8 cellular contexts compared by ENCODE assay signal in the genomic region with DNA sequence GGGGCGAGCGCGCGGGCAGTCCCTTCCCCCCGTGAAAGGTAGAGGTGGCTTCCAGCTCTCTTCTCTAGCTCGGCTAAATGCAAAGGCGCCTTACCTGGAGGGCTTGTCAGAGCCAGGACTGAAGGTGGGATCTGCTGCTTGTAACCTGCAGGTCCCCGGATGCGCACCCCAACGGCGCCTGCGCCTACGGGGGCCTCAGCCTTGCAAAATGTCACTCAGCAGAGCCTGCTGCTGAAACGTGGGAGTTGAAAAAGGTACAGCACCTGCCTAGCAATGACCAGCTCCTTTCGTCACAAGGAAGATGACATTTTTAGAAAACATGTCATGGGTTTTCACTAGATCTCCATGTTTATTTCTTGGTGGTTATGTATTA. TPM values are rescaled to one million over a fixed set of nuclear protein-coding genes. Genes with fewer than 3 reads are reported as not detected.
A peak's percentile ranks its signal among the peaks of the same experiment; 100 is the strongest.
DNase-seq lines count a peak whose midpoint lies in the region; ATAC-seq and TF ChIP-seq lines count a peak whose summit lies in the region.

No MANE protein-coding gene starts in this region.

- ATAC-seq in GM21447 (IDR thresholded peaks at IDR 0.05; ENCODE audit: unreplicated experiment) = peak; percentile 36
- ATAC-seq in SK-N-SH treated with all-trans-retinoic acid at 6 μM for 48 hours = peak; percentile 42
- peak; percentile 47 for ATAC-seq in activated naive CD8-positive, alpha-beta T cell treated with anti-CD3 and anti-CD28 coated beads, Interleukin-2, amount 50 U/mL, for 24 hours

- H3K27me3 Mint-ChIP-seq in activated naive CD8-positive, alpha-beta T cell treated with anti-CD3 and anti-CD28 coated beads, Interleukin-2, amount 50 U/mL, for 24 hours = no peaks in the 10 kb centered on the region

- H3K4me3 ChIP-seq in HUES48 (ENCODE audit: low read depth, low read length) (peak overlapping the region; percentile 82), skeletal muscle satellite cell (ENCODE audit: low read length) (peak overlapping the region; percentile 98)

- peaks cover 16% of the 10 kb centered on the region for H3K36me3 Mint-ChIP-seq in activated naive CD8-positive, alpha-beta T cell treated with anti-CD3 and anti-CD28 coated beads, Interleukin-2, amount 50 U/mL, for 24 hours (ENCODE audit: low read depth)

- H3K27ac Mint-ChIP-seq in activated naive CD8-positive, alpha-beta T cell treated with anti-CD3 and anti-CD28 coated beads, Interleukin-2, amount 50 U/mL, for 24 hours = peak overlapping the region; percentile 93

- peak overlapping the region; percentile 94 for H3K27ac ChIP-seq in HUES48 (ENCODE audit: low read depth, low read length)

- H3K9ac ChIP-seq in HUES48 (ENCODE audit: low read depth, low read length) (peak overlapping the region; percentile 82), skeletal muscle satellite cell (ENCODE audit: low read depth, low read length) (peak overlapping the region; percentile 95)

- no peaks in the 10 kb centered on the region for H3K9me3 Mint-ChIP-seq in activated naive CD8-positive, alpha-beta T cell treated with anti-CD3 and anti-CD28 coated beads, Interleukin-2, amount 50 U/mL, for 24 hours

- peak overlapping the region; percentile 91 for H3K4me3 Mint-ChIP-seq in activated naive CD8-positive, alpha-beta T cell treated with anti-CD3 and anti-CD28 coated beads, Interleukin-2, amount 50 U/mL, for 24 hours

- H3K27me3 ChIP-seq in HUES48 (ENCODE audit: control insufficient read depth, insufficient read depth, low read length) (no peaks in the 10 kb centered on the region), skeletal muscle satellite cell (ENCODE audit: control insufficient read depth, insufficient read depth, low read length) (no peaks in the 10 kb centered on the region)

- H3K4me2 ChIP-seq in skeletal muscle satellite cell (ENCODE audit: low read length) = peak overlapping the region; percentile 92

- H3K4me1 ChIP-seq in HUES48 (ENCODE audit: control insufficient read depth, insufficient read depth, low read length) (no peaks in the 10 kb centered on the region), skeletal muscle satellite cell (ENCODE audit: control insufficient read depth, insufficient read depth, low read length) (peaks cover 6% of the 10 kb centered on the region)

- DNase-seq in DMS79 treated with DMSO at 0.1 percent for 48 hours (lab: John Stamatoyannopoulos, UW) (peak; percentile 40), hypothalamus (lab: John Stamatoyannopoulos, UW) (peak in 44 of 51 donors; percentile 2 to 82 (median 38)), dedifferentiated amniotic fluid mesenchymal stem cell (ENCODE audit: extremely low spot score) (no peak)
- peak; percentile 72 for DNase-seq in activated naive CD8-positive, alpha-beta T cell treated with anti-CD3 and anti-CD28 coated beads, Interleukin-2, amount 50 U/mL, for 24 hours

- H3K9me3 ChIP-seq in HUES48 (ENCODE audit: control insufficient read depth, insufficient read depth, low read length) (no peaks in the 10 kb centered on the region), skeletal muscle satellite cell (replicated peaks; ENCODE audit: low read length) (no peaks in the 10 kb centered on the region)

- H3K4me1 Mint-ChIP-seq in activated naive CD8-positive, alpha-beta T cell treated with anti-CD3 and anti-CD28 coated beads, Interleukin-2, amount 50 U/mL, for 24 hours = peaks cover 44% of the 10 kb centered on the region

- peaks cover 13% of the 10 kb centered on the region for H3K36me3 ChIP-seq in HUES48 (ENCODE audit: control insufficient read depth, insufficient read depth, low read length)
- no peaks in the 10 kb centered on the region for H3K36me3 ChIP-seq in skeletal muscle satellite cell (ENCODE audit: insufficient read depth, low read length)

TF ChIP-seq in SK-N-SH treated with all-trans-retinoic acid at 6 μM for 48 hours, 23 proteins besides CTCF, POLR2A, EP300 and RAD21:
- TF ChIP-seq ZC3H10 (CRISPR knock-in tag; IDR thresholded peaks at IDR 0.05) (no peak), TOX (CRISPR knock-in tag; IDR thresholded peaks at IDR 0.05; ENCODE audit: borderline replicate concordance) (no peak), GLIS3 (CRISPR knock-in tag; IDR thresholded peaks at IDR 0.05) (no peak), BACH2 (CRISPR knock-in tag; IDR thresholded peaks at IDR 0.05; ENCODE audit: borderline replicate concordance) (no peak), ZNF70 (CRISPR knock-in tag; IDR thresholded peaks at IDR 0.05) (no peak)
- TF ChIP-seq, protein P1, sequence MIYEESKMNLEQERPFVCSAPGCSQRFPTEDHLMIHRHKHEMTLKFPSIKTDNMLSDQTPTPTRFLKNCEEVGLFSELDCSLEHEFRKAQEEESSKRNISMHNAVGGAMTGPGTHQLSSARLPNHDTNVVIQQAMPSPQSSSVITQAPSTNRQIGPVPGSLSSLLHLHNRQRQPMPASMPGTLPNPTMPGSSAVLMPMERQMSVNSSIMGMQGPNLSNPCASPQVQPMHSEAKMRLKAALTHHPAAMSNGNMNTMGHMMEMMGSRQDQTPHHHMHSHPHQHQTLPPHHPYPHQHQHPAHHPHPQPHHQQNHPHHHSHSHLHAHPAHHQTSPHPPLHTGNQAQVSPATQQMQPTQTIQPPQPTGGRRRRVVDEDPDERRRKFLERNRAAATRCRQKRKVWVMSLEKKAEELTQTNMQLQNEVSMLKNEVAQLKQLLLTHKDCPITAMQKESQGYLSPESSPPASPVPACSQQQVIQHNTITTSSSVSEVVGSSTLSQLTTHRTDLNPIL (CRISPR knock-in tag; IDR thresholded peaks at IDR 0.05; ENCODE audit: low read depth) = no peak
- TF ChIP-seq, protein P2, sequence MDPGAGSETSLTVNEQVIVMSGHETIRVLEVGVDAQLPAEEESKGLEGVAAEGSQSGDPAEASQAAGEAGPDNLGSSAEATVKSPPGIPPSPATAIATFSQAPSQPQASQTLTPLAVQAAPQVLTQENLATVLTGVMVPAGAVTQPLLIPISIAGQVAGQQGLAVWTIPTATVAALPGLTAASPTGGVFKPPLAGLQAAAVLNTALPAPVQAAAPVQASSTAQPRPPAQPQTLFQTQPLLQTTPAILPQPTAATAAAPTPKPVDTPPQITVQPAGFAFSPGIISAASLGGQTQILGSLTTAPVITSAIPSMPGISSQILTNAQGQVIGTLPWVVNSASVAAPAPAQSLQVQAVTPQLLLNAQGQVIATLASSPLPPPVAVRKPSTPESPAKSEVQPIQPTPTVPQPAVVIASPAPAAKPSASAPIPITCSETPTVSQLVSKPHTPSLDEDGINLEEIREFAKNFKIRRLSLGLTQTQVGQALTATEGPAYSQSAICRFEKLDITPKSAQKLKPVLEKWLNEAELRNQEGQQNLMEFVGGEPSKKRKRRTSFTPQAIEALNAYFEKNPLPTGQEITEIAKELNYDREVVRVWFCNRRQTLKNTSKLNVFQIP (CRISPR knock-in tag; IDR thresholded peaks at IDR 0.05; ENCODE audit: borderline replicate concordance, low read depth) = no peak

RNA-seq across cellular contexts. Expression of a gene that starts 0.6 kb away (rescaled TPM):
- total RNA-seq in skeletal muscle satellite cell (2012; rRNA removed) = 5.0 and 6.6 TPM in 2 replicates

RNA-seq across cellular contexts. Expression of a gene that starts 0.8 kb away (rescaled TPM):
- 12.4 and 21.4 TPM in 2 replicates for total RNA-seq in skeletal muscle satellite cell (2012; rRNA removed)
